Comparison of ENCODE assay signal across 21 cellular contexts in genomic region chr4:147737623-147738022, GRCh38. TPM values are rescaled to one million over a fixed set of nuclear protein-coding genes. Genes with fewer than 3 reads are reported as not detected.
A peak's percentile ranks its signal among the peaks of the same experiment; 100 is the strongest.
DNase-seq lines count a peak whose midpoint lies in the region; ATAC-seq, FAIRE-seq and TF ChIP-seq lines count a peak whose summit lies in the region.
"Had no signal": no experiment of that assay in that cellular context is flagged by ENCODE, and none has a peak within 500 bp of the region (broad histone marks: within the 10 kb centered on the region; RNA-seq: fewer than 3 reads in every experiment).

No MANE protein-coding gene starts in this region.

- H3K27ac ChIP-seq in H9 (ENCODE audit: insufficient read length, low read depth, low read length) (no peak overlapping the region), RWPE2 (ENCODE audit: poor library complexity, severe bottlenecking) (peak overlapping the region; percentile 83), gastroesophageal sphincter (peak overlapping the region in 2 of 4 donors; percentile 96 to 97)
- H3K27ac ChIP-seq: thyroid gland had no signal

- no peak overlapping the region for H3K4me2 ChIP-seq in H9 (ENCODE audit: insufficient read depth, insufficient read length, low read length)

- H3T11ph ChIP-seq in H9 (ENCODE audit: low read length): no peak overlapping the region

- H2BK12ac ChIP-seq in H9 (ENCODE audit: insufficient read length, low read depth, low read length): no peak overlapping the region

- H2AFZ ChIP-seq in H9 (ENCODE audit: low read length): no peak overlapping the region

- no peak overlapping the region for H4K5ac ChIP-seq in H9 (ENCODE audit: insufficient read length, low read depth, low read length)

- no peak overlapping the region for H3K9ac ChIP-seq in H9 (ENCODE audit: extremely low read depth, insufficient read length, low read length)

- H3K23ac ChIP-seq in H9 (ENCODE audit: insufficient read length, low read depth, low read length): no peak overlapping the region

- no peaks in the 10 kb centered on the region for H3K9me3 ChIP-seq in H9 (ENCODE audit: control insufficient read depth, low read depth, low read length)
- no peaks in the 10 kb centered on the region for H3K9me3 ChIP-seq in RWPE2 (ENCODE audit: severe bottlenecking)
- H3K9me3 ChIP-seq in gastroesophageal sphincter: no peaks in the 10 kb centered on the region
- H3K9me3 ChIP-seq in mucosa of descending colon: no peaks in the 10 kb centered on the region
- H3K9me3 ChIP-seq: ovary, thyroid gland had no signal

- H3K79me2 ChIP-seq in H9 (ENCODE audit: insufficient read depth, low read length): no peaks in the 10 kb centered on the region

- intact Hi-C loops in mucosa of descending colon (cut with DNase I, micrococcal nuclease): no loop called here

- DNase-seq in H9 (peak; percentile 54), RWPE2 (ENCODE audit: low spot score) (no peak), retina (peak; percentile 24), urothelium cell line (ENCODE audit: low spot score) (no peak), mucosa of descending colon (no peak)
- DNase-seq: activated CD4-positive, alpha-beta T cell treated with anti-CD3 and anti-CD28 coated beads, Interleukin-2, amount 10 ng/mL, durations not matched to agents 7 days and 5 days; activated naive CD8-positive, alpha-beta T cell treated with anti-CD3 and anti-CD28 coated beads for 36 hours; CD4-positive, alpha-beta T cell; DMS53; head of caudate nucleus; NCI-H526 treated with DMSO at 0.1 percent for 48 hours; OCI-M1; ovary; SHP77 treated with DMSO at 0.1 percent for 48 hours; stimulated activated naive B cell treated with anti-CD40 and anti-IgM and Interleukin-4, amounts not matched to agents 10 μg/mL and 1 μg/mL and 100 μg/mL, for 72 hours; T-helper 1 cell; thyroid gland had no signal

- H3K27ac Mint-ChIP-seq in H9: peak overlapping the region in 2 of 3 experiments; percentile 12 to 35; a peak in 2 of 7 replicates
- H3K27ac Mint-ChIP-seq: activated CD4-positive, alpha-beta T cell treated with anti-CD3 and anti-CD28 coated beads, Interleukin-2, amount 10 ng/mL, durations not matched to agents 7 days and 5 days; activated naive CD8-positive, alpha-beta T cell treated with anti-CD3 and anti-CD28 coated beads for 36 hours; activated T-helper 2 cell treated with anti-CD3 and anti-CD28 coated beads, Interferon-gamma antibody, Interleukin-2, Interleukin-4, amounts not matched to agents 10 μg/mL and 5 μg/mL and 100 μg/mL, durations not matched to agents 14 hours and 24 hours and 36 hours; CD4-positive, alpha-beta T cell; stimulated activated naive B cell treated with anti-CD40 and anti-IgM and Interleukin-4, amounts not matched to agents 10 μg/mL and 1 μg/mL and 100 μg/mL, for 72 hours had no signal

- H3K36me3 ChIP-seq in RWPE2 (ENCODE audit: low read depth) (no peaks in the 10 kb centered on the region), gastroesophageal sphincter (peaks cover 0 to 2% of the 10 kb centered on the region in 2 donors), mucosa of descending colon (ENCODE audit: low read depth) (no peaks in the 10 kb centered on the region)
- H3K36me3 ChIP-seq: ovary, thyroid gland had no signal

- no peak for FAIRE-seq in urothelium cell line (lab: Jason Lieb, UNC)

- peaks cover 4% of the 10 kb centered on the region for H3K23me2 ChIP-seq in H9 (ENCODE audit: insufficient read length, low read depth, low read length, poor library complexity, severe bottlenecking)

- H3K4me1 Mint-ChIP-seq in H9: peaks cover 45 to 56% of the 10 kb centered on the region in 2 experiments

- peak overlapping the region in 1 of 2 experiments; percentile 38; a peak in 2 of 5 replicates for H3K4me3 Mint-ChIP-seq in H9
- H3K4me3 Mint-ChIP-seq: activated CD4-positive, alpha-beta T cell treated with anti-CD3 and anti-CD28 coated beads, Interleukin-2, amount 10 ng/mL, durations not matched to agents 7 days and 5 days; activated naive CD8-positive, alpha-beta T cell treated with anti-CD3 and anti-CD28 coated beads for 36 hours; CD4-positive, alpha-beta T cell; stimulated activated naive B cell treated with anti-CD40 and anti-IgM and Interleukin-4, amounts not matched to agents 10 μg/mL and 1 μg/mL and 100 μg/mL, for 72 hours had no signal

- no peak overlapping the region for H2BK120ac ChIP-seq in H9 (ENCODE audit: low read depth, low read length, poor library complexity, severe bottlenecking)

- peaks cover 41% of the 10 kb centered on the region for H3K27me3 Mint-ChIP-seq in H9 (ENCODE audit: low read depth)
- H3K27me3 Mint-ChIP-seq: CD4-positive, alpha-beta T cell had no signal

- no peak overlapping the region for H2AK5ac ChIP-seq in H9 (ENCODE audit: insufficient read length, low read length)

- H3K27me3 ChIP-seq in H9 (ENCODE audit: insufficient read depth, low read length) (peaks cover 7% of the 10 kb centered on the region; the same call in 1 of the 2 replicates), RWPE2 (ENCODE audit: insufficient read depth, poor library complexity, severe bottlenecking) (no peaks in the 10 kb centered on the region), gastroesophageal sphincter (no peaks in the 10 kb centered on the region)
- H3K27me3 ChIP-seq: ovary, thyroid gland had no signal

- no peak overlapping the region for H2BK5ac ChIP-seq in H9 (ENCODE audit: insufficient read length, low read length)

- no peak overlapping the region for H3K14ac ChIP-seq in H9 (ENCODE audit: insufficient read depth, low read length)

- no peaks in the 10 kb centered on the region; a peak in 1 of 7 replicates for H3K36me3 Mint-ChIP-seq in H9 (ENCODE audit: insufficient read depth in 1 of 3, low read depth in 3 of 3)
- H3K36me3 Mint-ChIP-seq: stimulated activated naive B cell treated with anti-CD40 and anti-IgM and Interleukin-4, amounts not matched to agents 10 μg/mL and 1 μg/mL and 100 μg/mL, for 72 hours had no signal

- no peak for TF ChIP-seq EP300 in gastroesophageal sphincter (IDR thresholded peaks at IDR 0.05)

- H3K4ac ChIP-seq in H9 (ENCODE audit: low read depth, low read length): no peak overlapping the region

- no CpG with 5 or more reads among the region's 2 CpGs for WGBS in H9 (ENCODE audit: extremely low coverage, insufficient read length, low lambda C conversion rate)
- WGBS in gastroesophageal sphincter (ENCODE audit: low coverage in 1 of 2), 2 donors: 88 to 92% methylated on average over 2 of the region's 2 CpGs

- no peaks in the 10 kb centered on the region for H3K79me1 ChIP-seq in H9 (ENCODE audit: insufficient read depth, low read depth, low read length, poor library complexity, severe bottlenecking)

- H2BK20ac ChIP-seq in H9 (ENCODE audit: low read depth, low read length, poor library complexity, severe bottlenecking): no peak overlapping the region

- no peak for ATAC-seq in RWPE2 (ENCODE audit: low read depth)
- ATAC-seq in gastroesophageal sphincter: no peak
- ATAC-seq in GM18498 (IDR thresholded peaks at IDR 0.05; ENCODE audit: unreplicated experiment): no peak
- ATAC-seq in mucosa of descending colon: no peak
- ATAC-seq: HCT116; stimulated activated naive B cell treated with anti-CD40 and anti-IgM and Interleukin-4, amounts not matched to agents 10 μg/mL and 1 μg/mL and 100 μg/mL, for 72 hours had no signal

- no peaks in the 10 kb centered on the region for H3K9me3 Mint-ChIP-seq in H9
- H3K9me3 Mint-ChIP-seq: activated CD4-positive, alpha-beta T cell treated with anti-CD3 and anti-CD28 coated beads, Interleukin-2, amount 10 ng/mL, durations not matched to agents 7 days and 5 days; activated naive CD8-positive, alpha-beta T cell treated with anti-CD3 and anti-CD28 coated beads for 36 hours; activated T-helper 2 cell treated with anti-CD3 and anti-CD28 coated beads, Interferon-gamma antibody, Interleukin-2, Interleukin-4, amounts not matched to agents 10 μg/mL and 5 μg/mL and 100 μg/mL, durations not matched to agents 14 hours and 24 hours and 36 hours; CD4-positive, alpha-beta T cell; stimulated activated naive B cell treated with anti-CD40 and anti-IgM and Interleukin-4, amounts not matched to agents 10 μg/mL and 1 μg/mL and 100 μg/mL, for 72 hours had no signal

- H3K4me1 ChIP-seq in H9 (ENCODE audit: insufficient read depth, low read length) (peaks cover 5% of the 10 kb centered on the region; the same call in 1 of the 2 replicates), RWPE2 (ENCODE audit: insufficient read depth, poor library complexity, severe bottlenecking) (peaks cover 43% of the 10 kb centered on the region), gastroesophageal sphincter (peaks cover 3 to 74% (median 11%) of the 10 kb centered on the region in 3 donors), mucosa of descending colon (ENCODE audit: low read depth) (peaks cover 8% of the 10 kb centered on the region)

- H3K56ac ChIP-seq in H9 (ENCODE audit: insufficient read length, low read depth, low read length): no peak overlapping the region

- H2BK15ac ChIP-seq in H9 (ENCODE audit: low read depth, low read length): no peak overlapping the region

- H4K20me1 ChIP-seq in H9 (ENCODE audit: control insufficient read depth, insufficient read depth, insufficient read length): no peaks in the 10 kb centered on the region

- no peak for TF ChIP-seq CTCF in H9 (conservative IDR thresholded peaks at IDR 0.05)
- no peak for TF ChIP-seq CTCF in RWPE2 (IDR thresholded peaks at IDR 0.05; ENCODE audit: poor library complexity, severe bottlenecking)
- no peak for TF ChIP-seq CTCF in gastroesophageal sphincter (IDR thresholded peaks at IDR 0.05)
- no peak for TF ChIP-seq CTCF in mucosa of descending colon (IDR thresholded peaks at IDR 0.05)

- TF ChIP-seq POLR2A in gastroesophageal sphincter (IDR thresholded peaks at IDR 0.05): no peak

- H4K91ac ChIP-seq in H9 (ENCODE audit: insufficient read length, low read depth, low read length): no peak overlapping the region

- H4K8ac ChIP-seq in H9 (replicated peaks; ENCODE audit: insufficient read length, low read depth, low read length): no peak overlapping the region

- H3K4me3 ChIP-seq in RWPE2 (ENCODE audit: severe bottlenecking): no peak overlapping the region
- H3K4me3 ChIP-seq in gastroesophageal sphincter: peak overlapping the region; percentile 7 to 8
- H3K4me3 ChIP-seq in mucosa of descending colon: no peak overlapping the region
- H3K4me3 ChIP-seq: ovary, thyroid gland had no signal

- no peak overlapping the region for H3K18ac ChIP-seq in H9 (ENCODE audit: insufficient read length, low read depth, low read length)

RNA-seq across cellular contexts. Expression of gene ARHGAP10, which starts 5.7 kb away (rescaled TPM):
- total RNA-seq in H9 (2021) (7.8 and 8.0 TPM in 2 replicates), gastroesophageal sphincter (100 to 1,000 TPM; 153 to 404 (median 215) TPM), mucosa of descending colon (10 to 100 TPM in 1 of 3 donors, 1 to 10 TPM in 2; 3.0 to 66.6 (median 8.1) TPM)

RNA-seq across cellular contexts. Expression of gene PRMT9, which starts 53.7 kb away (rescaled TPM):
- total RNA-seq in H9 (2021): 10.0 and 10.5 TPM in 2 replicates
- total RNA-seq in gastroesophageal sphincter: 10 to 100 TPM in 2 of 4 donors, 1 to 10 TPM in 2; 5.3 to 10.7 (median 9.0) TPM
- total RNA-seq in mucosa of descending colon: 1 to 10 TPM; 7.1 to 7.6 (median 7.6) TPM

Comparison
In these comparisons a context has a peak if more than half of its experiments do, and no peak if none do; other contexts are left out.
1. DNase-seq: peak in H9 (single experiment) and retina (single experiment); none in RWPE2 (single experiment), urothelium cell line (single experiment) and mucosa of descending colon (0 of 3).
2. H3K4me3 ChIP-seq: peak in gastroesophageal sphincter (2 of 2); none in RWPE2 (single experiment) and mucosa of descending colon (single experiment).